ENCODE assay signal across 9 cellular contexts in genomic region chr19:39474139-39474620, GRCh38. TPM values are rescaled to one million over a fixed set of nuclear protein-coding genes. Genes with fewer than 3 reads are reported as not detected.
DNase-seq lines count a peak whose midpoint lies in the region; ATAC-seq, FAIRE-seq and TF ChIP-seq lines count a peak whose summit lies in the region.
"Had no signal": no experiment of that assay in that cellular context is flagged by ENCODE, and none has a peak within 500 bp of the region (broad histone marks: within the 10 kb centered on the region; RNA-seq: fewer than 3 reads in every experiment).

No MANE protein-coding gene starts in this region.

- H4K20me1 ChIP-seq in PC-9 (ENCODE audit: insufficient read depth) = 0 out of 2 replicates have a peak, but pooled peaks cover 3% of the 10 kb centered on the region

- TF ChIP-seq CTCF in PC-9 (conservative IDR thresholded peaks at IDR 0.05) = peak; percentile 84
- peak; percentile 87 for TF ChIP-seq CTCF in fibroblast of villous mesenchyme (IDR thresholded peaks at IDR 0.05; ENCODE audit: insufficient read depth, low read depth, low read length)
- TF ChIP-seq CTCF in pancreas (IDR thresholded peaks at IDR 0.05) = peak; percentile 30 to 67 (median 50)
- peak; percentile 41 to 74 (median 58) for TF ChIP-seq CTCF in uterus (IDR thresholded peaks at IDR 0.05)

- no peaks in the 10 kb centered on the region for H3K9me3 Mint-ChIP-seq in activated T-helper 17 cell treated with anti-CD3 and anti-CD28 coated beads, Interleukin-2, amount 50 U/mL, for 72 hours

- peaks cover 74% of the 10 kb centered on the region for H3K36me3 Mint-ChIP-seq in activated T-helper 17 cell treated with anti-CD3 and anti-CD28 coated beads, Interleukin-2, amount 50 U/mL, for 72 hours (ENCODE audit: low read depth)

- H3K27ac Mint-ChIP-seq in activated T-helper 17 cell treated with anti-CD3 and anti-CD28 coated beads, Interleukin-2, amount 50 U/mL, for 72 hours = no peak overlapping the region

- H3K27me3 ChIP-seq in PC-9 (ENCODE audit: insufficient read depth, low read depth) (no peaks in the 10 kb centered on the region), pancreas (no peaks in the 10 kb centered on the region), uterus (no peaks in the 10 kb centered on the region)

- TF ChIP-seq POLR2A in uterus (IDR thresholded peaks at IDR 0.05) = no peak

- ATAC-seq in Right ventricle myocardium inferior (peak; percentile 54), pancreas (peak; percentile 59 to 81 (median 73)), GM18519 (IDR thresholded peaks at IDR 0.05; ENCODE audit: low FRiP score, unreplicated experiment) (no peak)
- ATAC-seq in activated T-helper 17 cell treated with anti-CD3 and anti-CD28 coated beads, Interleukin-2, amount 50 U/mL, for 72 hours (replicated peaks) = peak; percentile 64

- H3K4me3 ChIP-seq in PC-9 (no peak overlapping the region), fibroblast of villous mesenchyme (ENCODE audit: low read depth, low read length) (no peak overlapping the region), pancreas (no peak overlapping the region), uterus (no peak overlapping the region)

- H2AFZ ChIP-seq in PC-9 = no peak overlapping the region

- H3K9me2 ChIP-seq in PC-9 (ENCODE audit: insufficient read depth) = no peaks in the 10 kb centered on the region

- no peaks in the 10 kb centered on the region for H3K9me3 ChIP-seq in PC-9 (ENCODE audit: insufficient read depth, low read depth)
- H3K9me3 ChIP-seq in pancreas = no peaks in the 10 kb centered on the region
- no peaks in the 10 kb centered on the region for H3K9me3 ChIP-seq in uterus

- H3K36me3 ChIP-seq in PC-9 (ENCODE audit: low read depth) = 0 out of 2 replicates have a peak, but pooled peaks cover 19% of the 10 kb centered on the region
- H3K36me3 ChIP-seq in pancreas = peaks cover 4 to 63% (median 55%) of the 10 kb centered on the region in 3 donors
- no peaks in the 10 kb centered on the region for H3K36me3 ChIP-seq in uterus

- no peaks in the 10 kb centered on the region for H3K27me3 Mint-ChIP-seq in activated T-helper 17 cell treated with anti-CD3 and anti-CD28 coated beads, Interleukin-2, amount 50 U/mL, for 72 hours

- H3K4me3 Mint-ChIP-seq in activated T-helper 17 cell treated with anti-CD3 and anti-CD28 coated beads, Interleukin-2, amount 50 U/mL, for 72 hours = no peak overlapping the region

- no TSS peak for BruUV-seq in PC-9 (replicated peaks; lab: Mats Ljungman, UMichigan)

- no peak overlapping the region for H3K27ac ChIP-seq in PC-9
- no peak overlapping the region for H3K27ac ChIP-seq in pancreas
- H3K27ac ChIP-seq in uterus = no peak overlapping the region

- FAIRE-seq in pancreas (lab: Jason Lieb, UNC) = no peak

- WGBS in pancreas, 2 donors = 53 to 55% methylated on average over 9 of the region's 9 CpGs

- H3K4me1 ChIP-seq in PC-9 (replicated peaks; ENCODE audit: insufficient read depth) = no peaks in the 10 kb centered on the region
- H3K4me1 ChIP-seq in pancreas = no peaks in the 10 kb centered on the region
- H3K4me1 ChIP-seq in uterus = no peaks in the 10 kb centered on the region

- no peak overlapping the region for H3K4me2 ChIP-seq in PC-9

- CTCF ChIA-PET in PC-9 (lab: Charles Lee) = no interaction called here

- peaks cover 11% of the 10 kb centered on the region for H3K4me1 Mint-ChIP-seq in activated T-helper 17 cell treated with anti-CD3 and anti-CD28 coated beads, Interleukin-2, amount 50 U/mL, for 72 hours

- peaks cover 9% of the 10 kb centered on the region; the same call in 1 of the 2 replicates for H3F3A ChIP-seq in PC-9 (ENCODE audit: insufficient read depth, low read depth)

- intact Hi-C loops in Right ventricle myocardium inferior (cut with DNase I) = loop anchor here (1.0 kb wide), 1 partner anchor 58 kb away; the partner anchor contains the start of gene EID2B
- intact Hi-C loops in cardiac septum (cut with DNase I) = loop anchor here (2.0 kb wide), 1 partner anchor 59 kb away; the partner anchor contains the start of gene EID2B
- intact Hi-C loops in PC-9 (cut with micrococcal nuclease; ENCODE audit: unreplicated experiment) = loop anchor here (2.0 kb wide), 1 partner anchor 59 kb away; the partner anchor contains the start of gene EID2B
- intact Hi-C loops in pancreas (cut with DNase I) = no loop called here
- intact Hi-C loops in uterus (cut with DNase I; ENCODE audit: low total_unique reads) = loop anchor here (10.0 kb wide), 1 partner anchor 61 kb away; the partner anchor contains the start of gene EID2B

- peak; percentile 87 for DNase-seq in Right ventricle myocardium inferior (ENCODE audit: missing footprints)
- DNase-seq in cardiac septum (ENCODE audit: low spot score) = no peak
- peak in 1 of 2 experiments; percentile 48 for DNase-seq in PC-9
- DNase-seq in fibroblast of villous mesenchyme (ENCODE audit: low read depth) = peak; percentile 44
- peak; percentile 30 to 84 (median 64) for DNase-seq in pancreas
- peak; percentile 36 to 49 for DNase-seq in uterus

- no peaks in the 10 kb centered on the region for H3K79me2 ChIP-seq in PC-9 (ENCODE audit: low read depth)

- POLR2A ChIA-PET in PC-9 (lab: Charles Lee; ENCODE audit: unreplicated experiment) = no interaction called here

RNA-seq across cellular contexts. Expression of gene TIMM50, which starts 6.5 kb away (rescaled TPM):
- 75.9 TPM for total RNA-seq in Right ventricle myocardium inferior
- total RNA-seq in cardiac septum = 62.0 TPM
- 85.5 and 95.9 TPM in 2 replicates for total RNA-seq in PC-9 (2021)
- 10 to 100 TPM; 51.5 to 95.1 TPM for total RNA-seq in activated T-helper 17 cell treated with anti-CD3 and anti-CD28 coated beads, Interleukin-2, amount 50 U/mL, for 72 hours
- 48.8 and 49.6 TPM in 2 replicates for total RNA-seq in fibroblast of villous mesenchyme
- 10 to 100 TPM; 15.2 to 27.5 (median 21.3) TPM for total RNA-seq in pancreas
- polyA plus RNA-seq in pancreas = 10 to 100 TPM; 38.6 to 40.4 TPM
- 10 to 100 TPM; 21.0 to 48.6 (median 28.5) TPM for total RNA-seq in uterus

RNA-seq across cellular contexts. Expression of gene DLL3, which starts 24.6 kb away (rescaled TPM):
- not detected for total RNA-seq in Right ventricle myocardium inferior
- total RNA-seq in cardiac septum = not detected
- 1.4 and 3.6 TPM in 2 replicates for total RNA-seq in PC-9 (2021)
- 1 to 10 TPM in 1 of 2 donors, under 1 TPM in 1; 0.16 to 1.2 TPM for total RNA-seq in activated T-helper 17 cell treated with anti-CD3 and anti-CD28 coated beads, Interleukin-2, amount 50 U/mL, for 72 hours
- under 0.01 and 0.43 TPM in 2 replicates for total RNA-seq in fibroblast of villous mesenchyme
- under 1 TPM in 1 of 6 donors, not detected in 5; 0.13 TPM for total RNA-seq in pancreas
- polyA plus RNA-seq in pancreas = under 1 TPM in 1 of 2 donors, not detected in 1; 0.14 TPM
- total RNA-seq in uterus = under 1 TPM in 1 of 4 donors, not detected in 3; 0.41 TPM
- total RNA-seq: mononuclear cell had no signal

RNA-seq across cellular contexts. Expression of gene SUPT5H, which starts 28.8 kb away (rescaled TPM):
- total RNA-seq in Right ventricle myocardium inferior = 80.6 TPM
- total RNA-seq in cardiac septum = 79.9 TPM
- total RNA-seq in PC-9 (2021) = 99.7 and 118 TPM in 2 replicates
- total RNA-seq in activated T-helper 17 cell treated with anti-CD3 and anti-CD28 coated beads, Interleukin-2, amount 50 U/mL, for 72 hours = 100 to 1,000 TPM; 182 to 239 TPM
- total RNA-seq in fibroblast of villous mesenchyme = 71.8 and 80.7 TPM in 2 replicates
- total RNA-seq in pancreas = 10 to 100 TPM; 49.3 to 69.6 (median 54.0) TPM
- polyA plus RNA-seq in pancreas = 100 to 1,000 TPM; 172 to 229 TPM
- total RNA-seq in uterus = 100 to 1,000 TPM in 1 of 4 donors, 10 to 100 TPM in 3; 11.8 to 119 (median 40.0) TPM

RNA-seq across cellular contexts. Expression of gene RPS16, which starts 38.4 kb away (rescaled TPM):
- 1,258 TPM for total RNA-seq in Right ventricle myocardium inferior
- total RNA-seq in cardiac septum = 1,084 TPM
- 2,510 and 2,860 TPM in 2 replicates for total RNA-seq in PC-9 (2021)
- 1,000 to 10,000 TPM; 2,984 to 3,090 TPM for total RNA-seq in activated T-helper 17 cell treated with anti-CD3 and anti-CD28 coated beads, Interleukin-2, amount 50 U/mL, for 72 hours
- 43.2 and 48.3 TPM in 2 replicates for total RNA-seq in fibroblast of villous mesenchyme
- 1,000 to 10,000 TPM in 5 of 6 donors, 100 to 1,000 TPM in 1; 920 to 1,759 (median 1,167) TPM for total RNA-seq in pancreas
- 1,000 to 10,000 TPM; 1,276 to 1,384 TPM for polyA plus RNA-seq in pancreas
- 1,000 to 10,000 TPM in 3 of 4 donors, 10 to 100 TPM in 1; 50.5 to 6,434 (median 2,757) TPM for total RNA-seq in uterus

RNA-seq across cellular contexts. Expression of gene SELENOV, which starts 40.8 kb away (rescaled TPM):
- total RNA-seq in Right ventricle myocardium inferior (not detected), cardiac septum (not detected), PC-9 (2021) (0.35 TPM in 1 of 2 replicates, not detected in the other), fibroblast of villous mesenchyme (not detected in 2 replicates), pancreas (not detected), uterus (under 1 TPM in 1 of 4 donors, not detected in 3; 0.41 TPM)
- total RNA-seq in activated T-helper 17 cell treated with anti-CD3 and anti-CD28 coated beads, Interleukin-2, amount 50 U/mL, for 72 hours = not detected
- polyA plus RNA-seq in pancreas = not detected
- total RNA-seq: mononuclear cell had no signal

Comparison
In these comparisons a context has a peak if more than half of its experiments do, and no peak if none do; other contexts are left out.
1. intact Hi-C loops: an anchor here in Right ventricle myocardium inferior (1.0 kb wide), cardiac septum (2.0 kb wide), PC-9 (2.0 kb wide) and uterus (10.0 kb wide); none called in pancreas.